In the genomic region with DNA sequence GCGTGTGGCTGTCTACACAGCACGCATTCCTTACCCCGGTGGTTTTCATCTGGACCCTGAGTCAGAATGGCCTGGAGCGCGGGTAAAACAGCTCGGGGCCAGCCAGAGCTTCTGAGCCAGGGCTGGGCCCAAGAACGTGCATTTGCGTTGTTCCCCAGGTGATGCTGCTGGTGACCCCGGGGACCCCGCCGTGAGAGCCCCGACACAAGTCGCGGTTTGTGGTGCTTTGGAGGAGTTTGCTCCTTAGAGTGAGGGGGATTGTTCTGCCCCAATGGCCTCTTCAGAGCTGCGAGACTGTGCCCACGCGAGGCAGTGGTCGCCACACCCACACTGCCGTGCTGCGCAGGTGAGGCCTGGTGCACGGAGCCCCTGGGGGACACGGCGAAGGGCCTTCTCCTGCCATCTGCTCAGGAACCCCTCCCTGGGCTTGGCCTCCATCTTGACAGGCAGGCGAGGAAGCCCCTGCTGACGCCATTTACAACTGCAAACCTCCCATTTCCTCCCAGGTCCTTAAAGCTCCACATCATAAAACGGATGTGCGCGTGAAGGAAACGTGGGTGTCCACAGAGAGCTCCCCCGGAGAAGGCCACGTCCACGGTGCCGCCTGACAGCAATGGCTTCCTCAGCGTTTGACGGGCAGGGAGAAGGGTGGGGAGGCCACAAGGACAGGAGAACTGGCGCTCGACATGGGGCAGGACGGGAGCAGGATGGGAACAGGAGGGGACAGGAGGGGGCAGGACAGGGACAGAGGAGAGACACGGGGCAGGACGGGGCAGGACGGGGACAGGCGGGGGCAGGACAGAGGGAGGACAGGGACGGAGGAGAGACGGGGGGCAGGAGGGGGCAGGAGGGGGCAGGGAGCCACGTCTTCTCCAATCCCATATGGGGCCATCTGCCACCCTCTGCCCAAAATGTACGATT, we compare ENCODE assay signal across 18 cellular contexts.
"Had no signal": no experiment of that assay in that cellular context is flagged by ENCODE, and none has a peak within 500 bp of the region (broad histone marks: within the 10 kb centered on the region; RNA-seq: fewer than 3 reads in every experiment).

No MANE protein-coding gene starts in this region.

- H3K9me3 ChIP-seq: colonic mucosa, mucosa of descending colon, testis had no signal

- H3K27me3 ChIP-seq: colonic mucosa, foreskin keratinocyte, right atrium auricular region, testis, tibial nerve had no signal

- H3K36me3 ChIP-seq: colonic mucosa, left ventricle myocardium inferior, right atrium auricular region, tibial nerve had no signal

- H3K4me3 Mint-ChIP-seq: immature natural killer cell; naive thymus-derived CD8-positive, alpha-beta T cell; stimulated activated effector memory CD8-positive, alpha-beta T cell treated with anti-CD3 and anti-CD28 coated beads, Interleukin-12 subunit alpha, Interleukin-12 subunit beta, amount 100 ng/mL, for 72 hours; stimulated activated naive CD8-positive, alpha-beta T cell treated with anti-CD3 and anti-CD28 coated beads, Interleukin-15, Interleukin-2, amounts not matched to agents 100 ng/mL and 50 ng/mL, for 24 hours had no signal

- H3K9me3 Mint-ChIP-seq: immature natural killer cell; naive thymus-derived CD8-positive, alpha-beta T cell; stimulated activated effector memory CD8-positive, alpha-beta T cell treated with anti-CD3 and anti-CD28 coated beads, Interleukin-12 subunit alpha, Interleukin-12 subunit beta, amount 100 ng/mL, for 72 hours; stimulated activated naive CD8-positive, alpha-beta T cell treated with anti-CD3 and anti-CD28 coated beads, Interleukin-15, Interleukin-2, amounts not matched to agents 100 ng/mL and 50 ng/mL, for 24 hours had no signal

- ATAC-seq: foreskin keratinocyte; left cardiac atrium; mucosa of descending colon; naive thymus-derived CD8-positive, alpha-beta T cell; stimulated activated effector memory CD8-positive, alpha-beta T cell treated with anti-CD3 and anti-CD28 coated beads, Interleukin-12 subunit alpha, Interleukin-12 subunit beta, amount 100 ng/mL, for 72 hours had no signal

- H3K27ac Mint-ChIP-seq: immature natural killer cell; stimulated activated effector memory CD8-positive, alpha-beta T cell treated with anti-CD3 and anti-CD28 coated beads, Interleukin-12 subunit alpha, Interleukin-12 subunit beta, amount 100 ng/mL, for 72 hours; stimulated activated naive CD8-positive, alpha-beta T cell treated with anti-CD3 and anti-CD28 coated beads, Interleukin-15, Interleukin-2, amounts not matched to agents 100 ng/mL and 50 ng/mL, for 24 hours had no signal

- DNase-seq: cerebellar nuclear complex; colonic mucosa; dermis blood vessel endothelial cell; foreskin keratinocyte; immature natural killer cell; left cardiac atrium; small intestine; stimulated activated CD4-positive, alpha-beta T cell treated with anti-CD3 and anti-CD28 coated beads, Interleukin-4, amount 100 ng/mL, for 1 hour; stimulated activated CD8-positive, alpha-beta memory T cell treated with anti-CD3 and anti-CD28 coated beads, Interleukin-4, amount 100 ng/mL, for 48 hours; testis had no signal

- H3K27ac ChIP-seq: colonic mucosa, foreskin keratinocyte, left ventricle myocardium inferior, right atrium auricular region, testis, tibial nerve had no signal

- H3K4me3 ChIP-seq: colonic mucosa, left ventricle myocardium inferior, mucosa of descending colon, right atrium auricular region, testis, tibial nerve had no signal

- H3K27me3 Mint-ChIP-seq: stimulated activated naive CD8-positive, alpha-beta T cell treated with anti-CD3 and anti-CD28 coated beads, Interleukin-15, Interleukin-2, amounts not matched to agents 100 ng/mL and 50 ng/mL, for 24 hours had no signal

- H3K4me1 ChIP-seq: colonic mucosa, foreskin keratinocyte, left ventricle myocardium inferior, right atrium auricular region, testis, tibial nerve had no signal

- FAIRE-seq: keratinocyte, small intestine had no signal

- H3K4me1 Mint-ChIP-seq: immature natural killer cell; stimulated activated effector memory CD8-positive, alpha-beta T cell treated with anti-CD3 and anti-CD28 coated beads, Interleukin-12 subunit alpha, Interleukin-12 subunit beta, amount 100 ng/mL, for 72 hours had no signal
